8 cellular contexts compared by ENCODE assay signal in genomic region chr7:77327932-77328628, GRCh38.
DNase-seq lines count a peak whose midpoint lies in the region; ATAC-seq and TF ChIP-seq lines count a peak whose summit lies in the region.

No MANE protein-coding gene starts in this region.

- peak overlapping the region; percentile 49 for H3K9ac ChIP-seq in GM23248
- peak overlapping the region; percentile 53 for H3K9ac ChIP-seq in skeletal muscle satellite cell (ENCODE audit: low read depth, low read length)

- H3K79me2 ChIP-seq in GM23248 (ENCODE audit: insufficient read depth), result no peaks in the 10 kb centered on the region

- POLR2A ChIA-PET in RWPE1 (lab: Yijun Ruan, JAX; ENCODE audit: low non-redundant PET), result no interaction called here

- H3K36me3 ChIP-seq in GM23248 (ENCODE audit: low read depth), result no peaks in the 10 kb centered on the region
- H3K36me3 ChIP-seq in skeletal muscle satellite cell (ENCODE audit: insufficient read depth, low read length), result no peaks in the 10 kb centered on the region

- CTCF ChIA-PET in RWPE1 (lab: Yijun Ruan, JAX), result interaction anchor here (1.1 kb wide), 1 partner anchor 10 kb away, joined by 3 read pairs; no protein-coding TSS in a partner anchor

- ATAC-seq in GM19397 (IDR thresholded peaks at IDR 0.05; ENCODE audit: unreplicated experiment), result no peak

- H3K27ac ChIP-seq in GM23248 (peak overlapping the region; percentile 24; the same call in 1 of the 2 replicates), RWPE1 (peak overlapping the region; percentile 57)

- H3K9me2 ChIP-seq in GM23248 (ENCODE audit: insufficient read depth), result no peaks in the 10 kb centered on the region

- in situ Hi-C loops in GM23248 (cut with MboI), result no loop called here

- no peaks in the 10 kb centered on the region for H4K20me1 ChIP-seq in GM23248 (ENCODE audit: insufficient read depth)

- DNase-seq in GM23248, result peak; percentile 40
- no peak for DNase-seq in RWPE1 (ENCODE audit: low spot score)
- DNase-seq in central memory CD4-positive, alpha-beta T cell, result peak; percentile 11
- DNase-seq in T-helper 9 cell, result no peak
- DNase-seq in COR-L47 (lab: John Stamatoyannopoulos, UW), result no peak
- no peak for DNase-seq in SK-N-DZ (ENCODE audit: low spot score)

- H3K4me1 ChIP-seq in GM23248 (ENCODE audit: insufficient read depth), result peaks cover 56% of the 10 kb centered on the region
- peaks cover 64% of the 10 kb centered on the region for H3K4me1 ChIP-seq in skeletal muscle satellite cell (ENCODE audit: control insufficient read depth, insufficient read depth, low read length)

- TF ChIP-seq CTCF in RWPE1 (conservative IDR thresholded peaks at IDR 0.05; ENCODE audit: low read depth), result no peak

- H3K4me3 ChIP-seq in GM23248 (no peak overlapping the region; the same call in 1 of the 2 replicates), skeletal muscle satellite cell (ENCODE audit: low read length) (peak overlapping the region; percentile 18)

- peak overlapping the region; percentile 17 for H2AFZ ChIP-seq in GM23248

- H3K9me3 ChIP-seq in GM23248 (ENCODE audit: low read depth) (no peaks in the 10 kb centered on the region), skeletal muscle satellite cell (replicated peaks; ENCODE audit: low read length) (no peaks in the 10 kb centered on the region)

- H3F3A ChIP-seq in GM23248 (ENCODE audit: insufficient read depth), result peaks cover 25% of the 10 kb centered on the region

- no peaks in the 10 kb centered on the region for H3K27me3 ChIP-seq in GM23248 (replicated peaks; ENCODE audit: insufficient read depth)
- H3K27me3 ChIP-seq in skeletal muscle satellite cell (ENCODE audit: control insufficient read depth, insufficient read depth, low read length), result no peaks in the 10 kb centered on the region

- WGBS in GM23248 (ENCODE audit: low coverage in 1 of 2, low lambda C conversion rate in 2 of 2, missing lambda C conversion rate in 2 of 2), 2 experiments, result 8 to 13% methylated on average over 6 of the region's 6 CpGs

- H3K4me2 ChIP-seq in GM23248 (ENCODE audit: unreplicated experiment) (peak overlapping the region; percentile 63), skeletal muscle satellite cell (ENCODE audit: low read length) (peak overlapping the region; percentile 61)

Comparison
In these comparisons a context has a peak if more than half of its experiments do, and no peak if none do; other contexts are left out.
1. DNase-seq: peak in GM23248 (single experiment) and central memory CD4-positive, alpha-beta T cell (single experiment); none in RWPE1 (single experiment), T-helper 9 cell (single experiment), COR-L47 (single experiment) and SK-N-DZ (single experiment).